Comparison of ENCODE assay signal across 8 cellular contexts in genomic region chr4:116180056-116180690, GRCh38.
DNase-seq lines count a peak whose midpoint lies in the region; ATAC-seq, FAIRE-seq and TF ChIP-seq lines count a peak whose summit lies in the region.

No MANE protein-coding gene starts in this region.

- peak; percentile 33 for FAIRE-seq in TTC549 (lab: Jason Lieb, UNC)

- in situ Hi-C loops in gastrocnemius medialis (cut with MboI; ENCODE audit: low sequenced_read_pairs in 4 of 4), result no loop called here

- no peaks in the 10 kb centered on the region for H3K27me3 ChIP-seq in gastrocnemius medialis

- DNase-seq in GM10266 (ENCODE audit: extremely low spot score) (peak; percentile 9), LHCN-M2 (ENCODE audit: low read depth) (peak; percentile 10), lung microvascular endothelial cell (ENCODE audit: low read depth in 2 of 2) (peak; percentile 3 to 22), dermis blood vessel endothelial cell (no peak), CD1c-positive myeloid dendritic cell (ENCODE audit: extremely low spot score) (no peak), gastrocnemius medialis (no peak)
- no peak for DNase-seq in stimulated activated CD4-positive, alpha-beta T cell treated with anti-CD3 and anti-CD28 coated beads, Interleukin-4, amount 100 ng/mL, for 24 hours

- no peaks in the 10 kb centered on the region for H3K36me3 ChIP-seq in gastrocnemius medialis

- intact Hi-C loops in gastrocnemius medialis (cut with DNase I; ENCODE audit: low total_unique reads), result no loop called here

- ATAC-seq in gastrocnemius medialis, result no peak

- no peak for TF ChIP-seq POLR2A in gastrocnemius medialis (IDR thresholded peaks at IDR 0.05)

- H3K27ac ChIP-seq in gastrocnemius medialis, result no peak overlapping the region

- no peak overlapping the region for H3K4me3 ChIP-seq in gastrocnemius medialis

- no peaks in the 10 kb centered on the region for H3K4me1 ChIP-seq in gastrocnemius medialis

- peak; percentile 54 for TF ChIP-seq CTCF in GM10266 (IDR thresholded peaks at IDR 0.05; ENCODE audit: control insufficient read depth, insufficient read depth, low read depth, missing control alignments)
- no peak for TF ChIP-seq CTCF in gastrocnemius medialis (IDR thresholded peaks at IDR 0.05 in 4 of 5, conservative IDR thresholded peaks at IDR 0.05 in 1 of 5)

- no peaks in the 10 kb centered on the region for H3K9me3 ChIP-seq in gastrocnemius medialis

Comparison
In these comparisons a context has a peak if more than half of its experiments do, and no peak if none do; other contexts are left out.
1. DNase-seq: peak in GM10266 (single experiment), LHCN-M2 (single experiment) and lung microvascular endothelial cell (2 of 2); none in stimulated activated CD4-positive, alpha-beta T cell treated with anti-CD3 and anti-CD28 coated beads, Interleukin-4, amount 100 ng/mL, for 24 hours (single experiment), dermis blood vessel endothelial cell (single experiment), CD1c-positive myeloid dendritic cell (single experiment) and gastrocnemius medialis (0 of 2).